In the genomic region with DNA sequence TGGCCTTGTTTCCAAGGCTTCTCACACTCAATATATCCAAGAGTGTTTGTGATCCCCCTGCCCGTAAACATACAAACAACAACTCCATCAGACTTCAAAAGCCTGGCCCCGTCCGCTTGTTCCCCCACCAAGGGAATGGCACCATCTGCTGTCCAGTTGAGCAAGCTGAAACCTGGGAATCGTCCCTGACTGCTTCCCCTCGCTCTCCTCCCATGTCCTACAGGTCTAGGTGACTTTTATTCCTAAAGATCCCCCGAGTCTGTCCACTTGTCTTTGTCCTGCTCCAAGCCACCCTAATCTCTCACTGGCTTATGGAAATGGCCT, we compare ENCODE assay signal across 8 cellular contexts. TPM values are rescaled to one million over a fixed set of nuclear protein-coding genes. Genes with fewer than 3 reads are reported as not detected.
DNase-seq lines count a peak whose midpoint lies in the region; ATAC-seq and TF ChIP-seq lines count a peak whose summit lies in the region.

No MANE protein-coding gene starts in this region.

- in situ Hi-C loops in Panc1 (cut with HindIII; ENCODE audit: low pct_unique_long_range_greater_than_20kb, low sequenced_read_pairs), result no loop called here

- POLR2A ChIA-PET in Panc1 (lab: Charles Lee), result no interaction called here

- WGBS in smooth muscle cell (ENCODE audit: low lambda C conversion rate), result 47% methylated on average over 6 of the region's 6 CpGs

- H3K27ac ChIP-seq in Panc1 (ENCODE audit: low read length), result no peak overlapping the region
- H3K27ac ChIP-seq in smooth muscle cell (ENCODE audit: low read depth), result no peak overlapping the region

- no peaks in the 10 kb centered on the region for H3K36me3 ChIP-seq in Panc1 (ENCODE audit: control insufficient read depth, insufficient read depth, low read length)
- no peaks in the 10 kb centered on the region for H3K36me3 ChIP-seq in smooth muscle cell (ENCODE audit: low read depth)

- H3K79me2 ChIP-seq in smooth muscle cell (ENCODE audit: low read depth), result no peaks in the 10 kb centered on the region

- H3K4me2 ChIP-seq in smooth muscle cell, result no peak overlapping the region

- H2AFZ ChIP-seq in smooth muscle cell (ENCODE audit: low read depth), result no peak overlapping the region

- TF ChIP-seq CTCF in Panc1 (IDR thresholded peaks at IDR 0.05), result peak; percentile 79
- peak; percentile 85 for TF ChIP-seq CTCF in smooth muscle cell (IDR thresholded peaks at IDR 0.05; ENCODE audit: borderline replicate concordance, insufficient read depth, poor library complexity, severe bottlenecking)

- no TSS peak for BruUV-seq in Panc1 (replicated peaks; lab: Mats Ljungman, UMichigan)

- no peaks in the 10 kb centered on the region for H3F3A ChIP-seq in smooth muscle cell (ENCODE audit: low read depth)

- H3K9me3 ChIP-seq in Panc1 (ENCODE audit: control insufficient read depth, insufficient read depth, low read depth, low read length) (no peaks in the 10 kb centered on the region), smooth muscle cell (replicated peaks; ENCODE audit: low read depth) (no peaks in the 10 kb centered on the region)

- peak; percentile 81; the same call in 1 of the 2 replicates for ATAC-seq in Panc1

- H3K4me1 ChIP-seq in Panc1 (ENCODE audit: control insufficient read depth, insufficient read depth, low read length) (0 out of 2 replicates have a peak, but pooled peaks cover 5% of the 10 kb centered on the region), smooth muscle cell (ENCODE audit: low read depth) (no peaks in the 10 kb centered on the region)

- intact Hi-C loops in Panc1 (cut with micrococcal nuclease; ENCODE audit: unreplicated experiment) (loop anchor here (10.0 kb wide), 1 partner anchor 159 kb away; no protein-coding TSS in a partner anchor), head of caudate nucleus (cut with DNase I) (loop anchor here (10.0 kb wide), 1 partner anchor 159 kb away; no protein-coding TSS in a partner anchor)

- H4K20me1 ChIP-seq in smooth muscle cell (ENCODE audit: low read depth), result no peaks in the 10 kb centered on the region

- CTCF ChIA-PET in Panc1 (lab: Charles Lee), result interaction anchor here (0.6 to 1.0 kb wide), 2 partner anchors 12 to 292 kb away, joined by 3 to 12 read pairs; no protein-coding TSS in a partner anchor

- no peak overlapping the region for H3K9ac ChIP-seq in smooth muscle cell (ENCODE audit: low read depth)

- no peak overlapping the region for H3K4me3 ChIP-seq in Panc1 (ENCODE audit: low read depth in 2 of 2, low read length in 2 of 2)
- no peak overlapping the region for H3K4me3 ChIP-seq in smooth muscle cell

- DNase-seq in NCI-H1417 (lab: John Stamatoyannopoulos, UW), result peak; percentile 27 to 65 (median 46)
- no peak for DNase-seq in NCI-H1417 treated with DMSO at 0.1 percent for 48 hours (lab: John Stamatoyannopoulos, UW)
- DNase-seq in Panc1 (ENCODE audit: low read depth, low spot score), result peak; percentile 15
- peak in 39 of 42 donors; percentile 7 to 88 (median 55) for DNase-seq in head of caudate nucleus
- DNase-seq in smooth muscle cell (lab: John Stamatoyannopoulos, UW; ENCODE audit: unreplicated experiment), result no peak
- DNase-seq in Kasumi-1 (lab: John Stamatoyannopoulos, UW), result no peak
- DNase-seq in stimulated activated naive CD4-positive, alpha-beta T cell (lab: John Stamatoyannopoulos, UW), result no peak
- DNase-seq in activated CD4-positive, alpha-beta T cell treated with anti-CD3 and anti-CD28 coated beads, Interleukin-2, amount 50 U/mL, for 1 hour, result no peak

- H3K27me3 ChIP-seq in Panc1 (ENCODE audit: control insufficient read depth, insufficient read depth, low read length) (no peaks in the 10 kb centered on the region), smooth muscle cell (ENCODE audit: low read depth) (no peaks in the 10 kb centered on the region)

RNA-seq across cellular contexts. Expression of gene FAM174B, which starts 27.9 kb away (rescaled TPM):
- total RNA-seq in Panc1 (2021; ENCODE audit: unreplicated experiment), result 30.7 TPM
- 22.5 TPM for polyA plus RNA-seq in Panc1 (2012; ENCODE audit: insufficient read length)
- 2.1 and 4.4 TPM in 2 replicates for total RNA-seq in smooth muscle cell
- 2.0 and 4.6 TPM in 2 replicates for polyA plus RNA-seq in smooth muscle cell

Comparison
In these comparisons a context has a peak if more than half of its experiments do, and no peak if none do; other contexts are left out.
1. DNase-seq: peak in NCI-H1417 (3 of 3), Panc1 (single experiment) and head of caudate nucleus (39 of 42); none in NCI-H1417 treated with DMSO at 0.1 percent for 48 hours (single experiment), smooth muscle cell (single experiment), Kasumi-1 (0 of 2), stimulated activated naive CD4-positive, alpha-beta T cell (0 of 6) and activated CD4-positive, alpha-beta T cell treated with anti-CD3 and anti-CD28 coated beads, Interleukin-2, amount 50 U/mL, for 1 hour (single experiment).